ENCODE assay signal across 13 cellular contexts in the genomic region with DNA sequence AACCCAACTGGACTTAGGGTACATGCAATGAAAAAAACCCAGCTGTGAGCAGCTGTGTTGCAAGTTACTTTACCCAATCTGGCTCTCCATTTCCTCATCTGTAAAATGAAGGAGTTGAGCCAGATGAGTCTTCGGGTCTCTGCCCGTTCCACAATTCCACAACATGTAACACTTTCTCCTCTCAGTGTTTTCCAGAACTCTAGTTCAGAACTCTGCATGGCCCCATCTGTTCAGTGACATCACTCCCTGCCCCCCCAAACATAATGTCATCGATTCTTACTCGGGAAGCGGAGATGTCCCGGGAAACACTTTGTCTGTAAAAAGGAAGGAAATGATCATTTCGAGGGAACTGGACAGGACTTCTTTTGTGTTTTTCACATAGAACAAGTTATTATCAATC. TPM values are rescaled to one million over a fixed set of nuclear protein-coding genes. Genes with fewer than 3 reads are reported as not detected.
A peak's percentile ranks its signal among the peaks of the same experiment; 100 is the strongest.
DNase-seq lines count a peak whose midpoint lies in the region; ATAC-seq and TF ChIP-seq lines count a peak whose summit lies in the region.
"Had no signal": no experiment of that assay in that cellular context is flagged by ENCODE, and none has a peak within 500 bp of the region (broad histone marks: within the 10 kb centered on the region; RNA-seq: fewer than 3 reads in every experiment).

No MANE protein-coding gene starts in this region.

- no peak overlapping the region for H3K4me3 ChIP-seq in AG10803 (ENCODE audit: low read length)
- H3K4me3 ChIP-seq in gastroesophageal sphincter = peak overlapping the region in 1 of 2 donors; percentile 0
- H3K4me3 ChIP-seq in neural progenitor cell = no peak overlapping the region

- peak overlapping the region; percentile 91 for H3K27ac ChIP-seq in RWPE1
- H3K27ac ChIP-seq in gastroesophageal sphincter = peak overlapping the region in 3 of 4 donors; percentile 76 to 87 (median 85)
- H3K27ac ChIP-seq in neural progenitor cell = no peak overlapping the region

- no peaks in the 10 kb centered on the region for H3K9me3 ChIP-seq in gastroesophageal sphincter
- H3K9me3 ChIP-seq in neural progenitor cell (ENCODE audit: low read depth) = no peaks in the 10 kb centered on the region

- H3K79me2 ChIP-seq in neural progenitor cell (ENCODE audit: low read depth) = no peaks in the 10 kb centered on the region

- CTCF ChIA-PET in RWPE1 (lab: Yijun Ruan, JAX) = interaction anchor here (0.6 to 1.0 kb wide), 3 partner anchors 11 to 140 kb away, joined by 4 read pairs; no protein-coding TSS in a partner anchor

- H3K4me1 Mint-ChIP-seq in neural progenitor cell = peaks cover 53% of the 10 kb centered on the region
- peaks cover 7 to 10% of the 10 kb centered on the region in 2 donors for H3K4me1 Mint-ChIP-seq in effector memory CD8-positive, alpha-beta T cell (ENCODE audit: low read depth in 2 of 2)

- DNase-seq in AG10803 (ENCODE audit: low read depth) (peak; percentile 87), RWPE1 (ENCODE audit: low spot score) (no peak), neural progenitor cell (ENCODE audit: low spot score) (no peak), T-helper 1 cell (no peak), HK-2 (ENCODE audit: unreplicated experiment) (no peak), NCI-H2107 treated with DMSO at 0.1 percent for 48 hours (lab: John Stamatoyannopoulos, UW; ENCODE audit: unreplicated experiment) (no peak)
- DNase-seq in effector memory CD8-positive, alpha-beta T cell = no peak
- DNase-seq: activated CD4-positive, alpha-beta T cell treated with anti-CD3 and anti-CD28 coated beads, Interleukin-2, amount 10 ng/mL, durations not matched to agents 24 days and 14 days; activated effector memory CD4-positive, alpha-beta T cell treated with Interleukin-2 at 50 U/mL for 16 hours; NCI-H1092 treated with DMSO at 0.1 percent for 48 hours; NCI-H748 treated with DMSO at 0.1 percent for 48 hours had no signal

- peaks cover 23% of the 10 kb centered on the region for H4K20me1 ChIP-seq in neural progenitor cell (ENCODE audit: low read depth)

- WGBS in gastroesophageal sphincter (ENCODE audit: low coverage in 1 of 2), 2 donors = 43 to 68% methylated on average over 7 of the region's 7 CpGs

- peak; percentile 46 for ATAC-seq in gastroesophageal sphincter
- ATAC-seq in effector memory CD8-positive, alpha-beta T cell (replicated peaks) = no peak
- ATAC-seq: left lobe of liver had no signal

- no peak overlapping the region for H3K27ac Mint-ChIP-seq in neural progenitor cell
- H3K27ac Mint-ChIP-seq in effector memory CD8-positive, alpha-beta T cell = no peak overlapping the region
- H3K27ac Mint-ChIP-seq: activated CD4-positive, alpha-beta T cell treated with anti-CD3 and anti-CD28 coated beads, Interleukin-2, amount 10 ng/mL, durations not matched to agents 24 days and 14 days had no signal

- peaks cover 0 to 82% (median 47%) of the 10 kb centered on the region in 3 donors for H3K4me1 ChIP-seq in gastroesophageal sphincter
- peaks cover 18% of the 10 kb centered on the region for H3K4me1 ChIP-seq in neural progenitor cell

- TF ChIP-seq POLR2A in gastroesophageal sphincter (IDR thresholded peaks at IDR 0.05) = no peak

- TF ChIP-seq EP300 in gastroesophageal sphincter (IDR thresholded peaks at IDR 0.05) = no peak

- peaks cover 7% of the 10 kb centered on the region for H3K36me3 Mint-ChIP-seq in neural progenitor cell
- H3K36me3 Mint-ChIP-seq in effector memory CD8-positive, alpha-beta T cell (ENCODE audit: insufficient read depth) = no peaks in the 10 kb centered on the region

- H3K36me3 ChIP-seq in gastroesophageal sphincter (no peaks in the 10 kb centered on the region), neural progenitor cell (no peaks in the 10 kb centered on the region)

- TF ChIP-seq CTCF in AG10803 (conservative IDR thresholded peaks at IDR 0.05; ENCODE audit: low read length) (no peak), RWPE1 (conservative IDR thresholded peaks at IDR 0.05; ENCODE audit: low read depth) (no peak), gastroesophageal sphincter (IDR thresholded peaks at IDR 0.05) (no peak), neural progenitor cell (IDR thresholded peaks at IDR 0.05) (no peak)

- no peak overlapping the region for H3K9ac ChIP-seq in neural progenitor cell

- no peaks in the 10 kb centered on the region for H3K9me3 Mint-ChIP-seq in neural progenitor cell
- H3K9me3 Mint-ChIP-seq in effector memory CD8-positive, alpha-beta T cell = no peaks in the 10 kb centered on the region
- H3K9me3 Mint-ChIP-seq: activated CD4-positive, alpha-beta T cell treated with anti-CD3 and anti-CD28 coated beads, Interleukin-2, amount 10 ng/mL, durations not matched to agents 24 days and 14 days had no signal

- no peaks in the 10 kb centered on the region for H3K27me3 ChIP-seq in gastroesophageal sphincter
- peaks cover 63% of the 10 kb centered on the region for H3K27me3 ChIP-seq in neural progenitor cell

- H3F3A ChIP-seq in neural progenitor cell (ENCODE audit: low read depth) = peaks cover 18% of the 10 kb centered on the region

- peaks cover 7% of the 10 kb centered on the region for H3K27me3 Mint-ChIP-seq in neural progenitor cell (ENCODE audit: insufficient read depth, low read depth)
- peaks cover 52 to 74% of the 10 kb centered on the region in 2 donors for H3K27me3 Mint-ChIP-seq in effector memory CD8-positive, alpha-beta T cell

- no peak overlapping the region for H2AFZ ChIP-seq in neural progenitor cell (replicated peaks)

- H3K4me2 ChIP-seq in neural progenitor cell = no peak overlapping the region

- POLR2A ChIA-PET in RWPE1 (lab: Yijun Ruan, JAX; ENCODE audit: low non-redundant PET) = interaction anchor here (1.1 kb wide), 1 partner anchor 72 kb away, joined by 3 read pairs; no protein-coding TSS in a partner anchor

- peak overlapping the region; percentile 95 for H3K4me3 Mint-ChIP-seq in neural progenitor cell
- H3K4me3 Mint-ChIP-seq in effector memory CD8-positive, alpha-beta T cell = no peak overlapping the region
- H3K4me3 Mint-ChIP-seq: activated CD4-positive, alpha-beta T cell treated with anti-CD3 and anti-CD28 coated beads, Interleukin-2, amount 10 ng/mL, durations not matched to agents 24 days and 14 days had no signal

RNA-seq across cellular contexts. Expression of gene SH3PXD2A, which starts 2.5 kb away (rescaled TPM):
- total RNA-seq in gastroesophageal sphincter (10 to 100 TPM; 31.2 to 65.2 (median 39.5) TPM), neural progenitor cell (ENCODE audit: low replicate concordance) (2.3 and 4.7 TPM in 2 replicates)
